In the genomic region with DNA sequence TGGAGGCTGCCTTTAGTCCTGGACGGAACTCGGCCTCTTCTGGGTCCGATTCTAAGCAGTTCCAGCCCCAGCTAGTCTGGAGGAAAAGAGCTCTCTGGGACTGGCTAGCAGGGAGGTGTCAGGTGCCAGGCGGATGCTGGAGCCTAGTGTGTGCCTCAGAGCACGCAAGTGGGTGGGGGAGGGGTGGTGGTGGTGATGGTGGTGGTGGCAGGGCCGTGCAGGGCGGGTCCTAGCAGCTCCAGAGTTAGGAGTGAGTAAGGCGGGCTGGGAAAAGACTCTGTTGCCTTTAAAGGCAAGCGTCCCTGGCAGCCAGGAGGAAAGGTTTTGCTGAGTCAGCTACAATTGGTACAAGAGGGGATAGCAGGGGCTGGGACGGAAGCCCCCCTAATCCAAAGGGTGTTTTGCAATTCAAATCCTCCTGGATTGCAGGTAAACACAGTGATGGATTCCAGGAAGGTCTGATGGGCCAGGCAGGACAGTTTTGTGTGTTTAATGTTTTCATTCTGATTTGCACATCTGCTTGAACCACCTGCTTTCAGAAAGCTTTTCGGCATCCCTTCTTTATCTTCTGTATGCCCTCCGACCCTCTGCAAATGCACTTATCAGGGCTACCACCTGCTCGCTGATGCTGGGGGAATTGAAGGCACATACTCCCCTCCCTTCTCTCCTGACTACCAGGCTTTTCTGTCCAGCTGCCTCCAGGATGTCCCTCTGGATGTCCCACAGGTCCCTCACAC, we compare ENCODE assay signal across 8 cellular contexts. TPM values are rescaled to one million over a fixed set of nuclear protein-coding genes. Genes with fewer than 3 reads are reported as not detected.
DNase-seq lines count a peak whose midpoint lies in the region; ATAC-seq lines count a peak whose summit lies in the region.

No MANE protein-coding gene starts in this region.

- H3K27me3 ChIP-seq in mesenchymal stem cell (ENCODE audit: control insufficient read depth in 1 of 2, insufficient read depth in 1 of 2, low read length in 2 of 2) = peaks cover 0 to 7% of the 10 kb centered on the region in 2 experiments

- H3K4me3 ChIP-seq in mesenchymal stem cell (ENCODE audit: insufficient read depth in 1 of 2, low read depth in 1 of 2, low read length in 2 of 2) = peak overlapping the region in 1 of 2 experiments; percentile 22

- H3K9me3 ChIP-seq in mesenchymal stem cell (ENCODE audit: control insufficient read depth, low read length) = no peaks in the 10 kb centered on the region

- DNase-seq in CMK (ENCODE audit: low read depth) = peak; percentile 81
- DNase-seq in NCI-H187 (lab: John Stamatoyannopoulos, UW) = peak; percentile 31 to 44
- DNase-seq in astrocyte of the hippocampus (ENCODE audit: low read depth, low spot score) = peak; percentile 81
- peak; percentile 70 for DNase-seq in mesenchymal stem cell
- DNase-seq in activated CD8-positive, alpha-beta memory T cell treated with anti-CD3 and anti-CD28 coated beads for 24 hours = no peak
- DNase-seq in GOT3 (lab: John Stamatoyannopoulos, UW) = no peak

- no peak for ATAC-seq in GM18511 (IDR thresholded peaks at IDR 0.05; ENCODE audit: unreplicated experiment)
- ATAC-seq in GM19452 (IDR thresholded peaks at IDR 0.05; ENCODE audit: unreplicated experiment) = no peak

- peak overlapping the region; percentile 20 to 92 for H3K4ac ChIP-seq in mesenchymal stem cell (ENCODE audit: low read depth in 1 of 2, low read length in 2 of 2)

- no peak overlapping the region for H3K4me2 ChIP-seq in mesenchymal stem cell (ENCODE audit: low read length, poor library complexity, severe bottlenecking)

- peak overlapping the region; percentile 3 for H2AFZ ChIP-seq in mesenchymal stem cell (ENCODE audit: low read depth, low read length)

- H3K79me1 ChIP-seq in mesenchymal stem cell (replicated peaks; ENCODE audit: low read length, poor library complexity, severe bottlenecking) = peaks cover 9% of the 10 kb centered on the region

- peak overlapping the region; percentile 27 for H3K27ac ChIP-seq in mesenchymal stem cell (ENCODE audit: low read length, poor library complexity, severe bottlenecking)

- H4K8ac ChIP-seq in mesenchymal stem cell (ENCODE audit: low read length) = peak overlapping the region; percentile 12

- H4K91ac ChIP-seq in mesenchymal stem cell (ENCODE audit: low read length) = peak overlapping the region; percentile 89

- H3K4me1 ChIP-seq in mesenchymal stem cell (ENCODE audit: control insufficient read depth, insufficient read depth, low read depth, low read length) = peaks cover 26% of the 10 kb centered on the region

- peak overlapping the region; percentile 0 for H2BK5ac ChIP-seq in mesenchymal stem cell (ENCODE audit: low read depth, low read length, poor library complexity, severe bottlenecking)

- 29% methylated on average over 13 of the region's 13 CpGs for WGBS in mesenchymal stem cell

- peak overlapping the region; percentile 94 for H2AK5ac ChIP-seq in mesenchymal stem cell (ENCODE audit: low read length, severe bottlenecking)

- H3K36me3 ChIP-seq in mesenchymal stem cell (ENCODE audit: control insufficient read depth in 1 of 2, insufficient read depth in 2 of 2, low read depth in 1 of 2, low read length in 2 of 2) = no peaks in the 10 kb centered on the region

- H2BK12ac ChIP-seq in mesenchymal stem cell (ENCODE audit: low read length in 2 of 2) = peak overlapping the region; percentile 69 to 93

- H2BK15ac ChIP-seq in mesenchymal stem cell (ENCODE audit: low read depth, poor library complexity, severe bottlenecking) = peak overlapping the region; percentile 89

- H2BK120ac ChIP-seq in mesenchymal stem cell (ENCODE audit: low read depth, low read length) = peak overlapping the region; percentile 37

- H3K9ac ChIP-seq in mesenchymal stem cell (ENCODE audit: low read length) = peak overlapping the region; percentile 42

- peak overlapping the region; percentile 61 to 69 for H3K18ac ChIP-seq in mesenchymal stem cell (ENCODE audit: low read depth in 1 of 2, low read length in 2 of 2)

- no peak overlapping the region for H3K14ac ChIP-seq in mesenchymal stem cell (ENCODE audit: low read length in 2 of 2)

- H3K23ac ChIP-seq in mesenchymal stem cell (ENCODE audit: low read length in 2 of 2) = no peak overlapping the region

RNA-seq across cellular contexts. Expression of a gene that starts 4.1 kb away (rescaled TPM):
- polyA plus RNA-seq in mesenchymal stem cell (2013, experiment 1 of 2) = 64.6 TPM
- 64.8 TPM for polyA plus RNA-seq in mesenchymal stem cell (2013, experiment 2 of 2)

Comparison
In these comparisons a context has a peak if more than half of its experiments do, and no peak if none do; other contexts are left out.
1. DNase-seq: peak in CMK (single experiment), NCI-H187 (2 of 2), astrocyte of the hippocampus (single experiment) and mesenchymal stem cell (single experiment); none in activated CD8-positive, alpha-beta memory T cell treated with anti-CD3 and anti-CD28 coated beads for 24 hours (single experiment) and GOT3 (single experiment).